19 cellular contexts compared by ENCODE assay signal in the genomic region with DNA sequence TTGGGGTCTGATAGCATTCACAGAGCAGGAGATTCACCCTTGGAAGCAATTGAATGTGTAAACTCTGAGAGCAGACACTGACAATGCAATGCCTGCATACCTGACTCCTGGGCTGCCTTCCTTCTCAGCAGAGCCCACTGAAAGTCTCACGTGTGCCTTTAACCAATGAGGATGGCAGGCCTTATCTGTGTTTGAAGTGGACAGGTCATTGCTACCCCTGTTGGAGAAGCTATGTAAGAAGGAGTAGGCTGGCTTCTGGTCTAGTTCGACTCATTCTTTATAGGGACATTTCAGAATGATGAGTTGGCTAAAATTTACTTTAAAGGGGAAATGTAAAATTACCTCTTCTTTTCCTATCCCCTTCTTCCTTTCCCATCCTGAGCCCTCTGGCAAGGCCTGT.
"Had no signal": no experiment of that assay in that cellular context is flagged by ENCODE, and none has a peak within 500 bp of the region (broad histone marks: within the 10 kb centered on the region; RNA-seq: fewer than 3 reads in every experiment).

No MANE protein-coding gene starts in this region.

- H3K9me3 Mint-ChIP-seq: activated CD8-positive, alpha-beta T cell treated with anti-CD3 and anti-CD28 coated beads for 36 hours; activated naive CD4-positive, alpha-beta T cell treated with anti-CD3 and anti-CD28 coated beads, Interleukin-2, amount 10 ng/mL, durations not matched to agents 7 days and 5 days; activated naive CD8-positive, alpha-beta T cell treated with anti-CD3 and anti-CD28 coated beads for 36 hours; activated T-cell treated with anti-CD3 and anti-CD28 coated beads, Interleukin-2, amount 50 U/mL, for 72 hours; activated T-helper 2 cell treated with anti-CD3 and anti-CD28 coated beads, Interferon-gamma antibody, Interleukin-2, Interleukin-4, amounts not matched to agents 10 μg/mL and 5 μg/mL and 100 μg/mL, durations not matched to agents 14 hours and 24 hours and 36 hours; T-helper 1 cell treated with Interleukin-12 subunit alpha and Interleukin-12 subunit beta and Interleukin-4 antibody, amounts not matched to agents 30 μg/mL and 1 μg/mL, for 36 hours had no signal

- H3K4me3 Mint-ChIP-seq: activated CD8-positive, alpha-beta T cell treated with anti-CD3 and anti-CD28 coated beads for 36 hours; activated naive CD4-positive, alpha-beta T cell treated with anti-CD3 and anti-CD28 coated beads, Interleukin-2, amount 10 ng/mL, durations not matched to agents 7 days and 5 days; activated naive CD8-positive, alpha-beta T cell treated with anti-CD3 and anti-CD28 coated beads for 36 hours; activated T-cell treated with anti-CD3 and anti-CD28 coated beads, Interleukin-2, amount 50 U/mL, for 72 hours; T-helper 1 cell treated with Interleukin-12 subunit alpha and Interleukin-12 subunit beta and Interleukin-4 antibody, amounts not matched to agents 30 μg/mL and 1 μg/mL, for 36 hours had no signal

- H3K27ac Mint-ChIP-seq: activated CD8-positive, alpha-beta T cell treated with anti-CD3 and anti-CD28 coated beads for 36 hours; activated naive CD4-positive, alpha-beta T cell treated with anti-CD3 and anti-CD28 coated beads, Interleukin-2, amount 10 ng/mL, durations not matched to agents 7 days and 5 days; activated naive CD8-positive, alpha-beta T cell treated with anti-CD3 and anti-CD28 coated beads for 36 hours; activated T-cell treated with anti-CD3 and anti-CD28 coated beads, Interleukin-2, amount 50 U/mL, for 72 hours; activated T-helper 2 cell treated with anti-CD3 and anti-CD28 coated beads, Interferon-gamma antibody, Interleukin-2, Interleukin-4, amounts not matched to agents 10 μg/mL and 5 μg/mL and 100 μg/mL, durations not matched to agents 14 hours and 24 hours and 36 hours; T-helper 1 cell treated with Interleukin-12 subunit alpha and Interleukin-12 subunit beta and Interleukin-4 antibody, amounts not matched to agents 30 μg/mL and 1 μg/mL, for 36 hours had no signal

- ATAC-seq: activated CD4-positive, CD25-positive, alpha-beta regulatory T cell treated with anti-CD3 and anti-CD28 coated beads, Interleukin-2, amount 50 U/mL, for 24 hours; activated CD8-positive, alpha-beta T cell treated with anti-CD3 and anti-CD28 coated beads for 36 hours; activated T-cell treated with anti-CD3 and anti-CD28 coated beads, Interleukin-2, amount 50 U/mL, for 72 hours had no signal

- H3K4me1 Mint-ChIP-seq: activated naive CD8-positive, alpha-beta T cell treated with anti-CD3 and anti-CD28 coated beads for 36 hours had no signal

- H3K36me3 Mint-ChIP-seq: activated naive CD4-positive, alpha-beta T cell treated with anti-CD3 and anti-CD28 coated beads, Interleukin-2, amount 10 ng/mL, durations not matched to agents 7 days and 5 days had no signal

- DNase-seq: activated CD4-positive, alpha-beta T cell treated with anti-CD3 and anti-CD28 coated beads for 4 hours; activated CD8-positive, alpha-beta memory T cell treated with anti-CD3 and anti-CD28 coated beads, Interleukin-2, amount 50 U/mL, for 4 hours; activated CD8-positive, alpha-beta T cell treated with anti-CD3 and anti-CD28 coated beads for 36 hours; activated gamma-delta T cell treated with Interleukin-2 at 50 U/mL for 16 hours; activated naive CD4-positive, alpha-beta T cell treated with anti-CD3 and anti-CD28 coated beads, Interleukin-2, amount 10 ng/mL, durations not matched to agents 7 days and 5 days; activated naive CD8-positive, alpha-beta T cell treated with anti-CD3 and anti-CD28 coated beads for 36 hours; activated T-cell treated with anti-CD3 and anti-CD28 coated beads, Interleukin-2, amount 50 U/mL, for 72 hours; anterior cingulate cortex; central memory CD4-positive, alpha-beta T cell; NCI-H1048; NCI-H146; NCI-H187 treated with DMSO at 0.1 percent for 48 hours; NCI-H2081 treated with DMSO at 0.1 percent for 48 hours; NCI-H446; NCI-H524; SHP77 treated with DMSO at 0.1 percent for 48 hours had no signal
